In genomic region chr12:127178463-127178862, GRCh38 we compare ENCODE assay signal across 32 cellular contexts.
"Had no signal": no experiment of that assay in that cellular context is flagged by ENCODE, and none has a peak within 500 bp of the region (broad histone marks: within the 10 kb centered on the region; RNA-seq: fewer than 3 reads in every experiment).

No MANE protein-coding gene starts in this region.

- H3K4me3 ChIP-seq: PC-9 had no signal

- DNase-seq: activated CD4-positive, alpha-beta memory T cell treated with anti-CD3 and anti-CD28 coated beads, Interleukin-2, amount 10 ng/mL, durations not matched to agents 7 days and 5 days; activated CD4-positive, alpha-beta T cell treated with anti-CD3 and anti-CD28 coated beads for 1 hour; activated CD4-positive, alpha-beta T cell treated with anti-CD3 and anti-CD28 coated beads for 48 hours; activated CD4-positive, CD25-positive, alpha-beta regulatory T cell; activated CD8-positive, alpha-beta memory T cell treated with anti-CD3 and anti-CD28 coated beads for 24 hours; activated CD8-positive, alpha-beta memory T cell treated with anti-CD3 and anti-CD28 coated beads, Interleukin-2, amount 10 ng/mL, durations not matched to agents 7 days and 5 days; activated CD8-positive, alpha-beta memory T cell treated with anti-CD3 and anti-CD28 coated beads, Interleukin-2, amount 50 U/mL, for 48 hours; activated effector memory CD4-positive, alpha-beta T cell treated with Interleukin-2 at 50 U/mL for 16 hours; activated naive CD4-positive, alpha-beta T cell treated with anti-CD3 and anti-CD28 coated beads, Interleukin-2, amount 10 ng/mL, durations not matched to agents 7 days and 5 days; activated naive CD8-positive, alpha-beta T cell treated with anti-CD3 and anti-CD28 coated beads, Interleukin-2, amount 50 U/mL, for 24 hours; activated T-cell treated with anti-CD3 and anti-CD28 coated beads, Interleukin-2, amount 50 U/mL, for 48 hours; amniotic stem cell; aorta; brain microvascular endothelial cell; central memory CD4-positive, alpha-beta T cell; NCI-H1092 treated with DMSO at 0.1 percent for 48 hours; NCI-H1417; NCI-H187 treated with DMSO at 0.1 percent for 48 hours; NCI-H2081; NCI-H2171 treated with DMSO at 0.1 percent for 48 hours; NCI-H226; NCI-H446 treated with DMSO at 0.1 percent for 48 hours; NCI-H524; NCI-H748 treated with DMSO at 0.1 percent for 48 hours; NK-92 treated with Interleukin-12 subunit alpha and Interleukin-12 subunit beta, amount 100 ng/mL, for 24 hours; PC-9; SIG-M5; T1000; WERI-Rb-1 had no signal

- H2AFZ ChIP-seq: PC-9 had no signal

- FAIRE-seq: RCC 7860 had no signal

- ATAC-seq: activated CD8-positive, alpha-beta memory T cell treated with anti-CD3 and anti-CD28 coated beads, Interleukin-2, amount 10 ng/mL, durations not matched to agents 7 days and 5 days; activated naive CD8-positive, alpha-beta T cell treated with anti-CD3 and anti-CD28 coated beads, Interleukin-2, amount 50 U/mL, for 24 hours; Right ventricle myocardium inferior had no signal

- H3K36me3 ChIP-seq: brain microvascular endothelial cell, WERI-Rb-1 had no signal

- H3K27me3 ChIP-seq: brain microvascular endothelial cell had no signal

- H3K27ac ChIP-seq: brain microvascular endothelial cell, PC-9, RWPE1, WERI-Rb-1 had no signal

- H3K4me2 ChIP-seq: PC-9 had no signal
